Comparison of ENCODE assay signal across 8 cellular contexts in the genomic region with DNA sequence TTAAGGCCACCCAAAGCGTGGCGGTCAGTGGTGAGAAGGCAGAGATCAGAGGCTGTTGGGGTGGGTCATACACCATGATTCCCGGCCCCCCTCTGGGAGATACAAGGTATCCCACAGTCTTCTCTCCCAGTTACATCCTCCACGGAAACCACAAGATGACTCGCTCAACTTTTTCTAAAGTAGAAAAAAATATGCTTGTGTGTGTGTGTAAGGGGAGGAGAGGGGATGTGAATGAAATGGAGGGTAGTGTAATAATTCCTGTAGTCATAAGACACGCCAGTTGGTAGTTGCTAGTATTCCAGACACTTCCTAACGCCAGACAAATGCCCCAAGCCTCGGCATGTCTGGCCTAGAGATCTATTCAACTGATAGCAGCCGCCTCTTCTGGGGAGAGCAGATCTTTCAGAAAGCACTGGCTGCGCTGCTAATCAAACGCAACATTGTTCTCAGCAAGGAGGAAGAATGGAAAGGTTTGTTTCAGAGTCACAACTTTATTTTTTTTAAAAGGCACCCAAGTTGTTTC.
DNase-seq lines count a peak whose midpoint lies in the region; ATAC-seq and TF ChIP-seq lines count a peak whose summit lies in the region.

No MANE protein-coding gene starts in this region.

- 0 out of 2 replicates have a peak, but pooled peaks cover 5% of the 10 kb centered on the region for H3K36me3 ChIP-seq in OCI-LY1 (ENCODE audit: insufficient read depth, low read length)

- H3K9ac ChIP-seq in OCI-LY1 (ENCODE audit: low read length): peak overlapping the region; percentile 95

- H3K79me2 ChIP-seq in OCI-LY1 (ENCODE audit: insufficient read depth, low read length): no peaks in the 10 kb centered on the region

- H4K20me1 ChIP-seq in OCI-LY1 (ENCODE audit: insufficient read depth, low read length): no peaks in the 10 kb centered on the region

- peak overlapping the region; percentile 73 for H3K4me3 ChIP-seq in OCI-LY1 (ENCODE audit: low read depth, low read length, poor library complexity, severe bottlenecking)

- H3K4me1 Mint-ChIP-seq in brain: peaks cover 69% of the 10 kb centered on the region

- peak overlapping the region; percentile 93 to 100 (median 99) for H3K27ac Mint-ChIP-seq in brain

- no peaks in the 10 kb centered on the region for H3K27me3 ChIP-seq in OCI-LY1 (ENCODE audit: insufficient read depth, low read length)

- no peaks in the 10 kb centered on the region for H3K27me3 Mint-ChIP-seq in brain

- H3K4me2 ChIP-seq in OCI-LY1 (ENCODE audit: low read length): peak overlapping the region; percentile 90

- H2AFZ ChIP-seq in OCI-LY1 (ENCODE audit: low read length): no peak overlapping the region

- ATAC-seq in HG02623 (IDR thresholded peaks at IDR 0.05; ENCODE audit: unreplicated experiment): peak; percentile 3
- no peak for ATAC-seq in GM19023 (IDR thresholded peaks at IDR 0.05; ENCODE audit: unreplicated experiment)

- peak overlapping the region; percentile 95 for H3K27ac ChIP-seq in OCI-LY1 (ENCODE audit: low read depth, low read length, poor library complexity, severe bottlenecking)
- H3K27ac ChIP-seq in substantia nigra (ENCODE audit: low read depth, low read length, poor library complexity, severe bottlenecking): peak overlapping the region; percentile 90

- peaks cover 56% of the 10 kb centered on the region for H3K4me1 ChIP-seq in OCI-LY1 (ENCODE audit: insufficient read depth, low read length, severe bottlenecking)

- H3K9me3 ChIP-seq in OCI-LY1 (ENCODE audit: low read length): no peaks in the 10 kb centered on the region

- no peaks in the 10 kb centered on the region for H3K36me3 Mint-ChIP-seq in brain

- H3K4me3 Mint-ChIP-seq in brain: peak overlapping the region; percentile 82 to 91 (median 89)

- H3K9me3 Mint-ChIP-seq in brain: no peaks in the 10 kb centered on the region

- no peak for TF ChIP-seq CTCF in OCI-LY1 (IDR thresholded peaks at IDR 0.05; ENCODE audit: low read length)
- no peak for TF ChIP-seq CTCF in brain (conservative IDR thresholded peaks at IDR 0.05)

- H3K9me2 ChIP-seq in OCI-LY1 (ENCODE audit: low read depth, low read length): no peaks in the 10 kb centered on the region

- H3F3A ChIP-seq in OCI-LY1 (ENCODE audit: insufficient read depth, low read length): no peaks in the 10 kb centered on the region

- peak; percentile 97 for DNase-seq in DMS79 treated with DMSO at 0.1 percent for 48 hours (lab: John Stamatoyannopoulos, UW)
- peak; percentile 71 for DNase-seq in kidney glomerular epithelial cell (lab: John Stamatoyannopoulos, UW)
- peak in 29 of 49 donors; percentile 17 to 86 (median 64) for DNase-seq in substantia nigra (lab: John Stamatoyannopoulos, UW)
- DNase-seq in inferior parietal cortex (ENCODE audit: extremely low spot score): no peak
